In the genomic region with DNA sequence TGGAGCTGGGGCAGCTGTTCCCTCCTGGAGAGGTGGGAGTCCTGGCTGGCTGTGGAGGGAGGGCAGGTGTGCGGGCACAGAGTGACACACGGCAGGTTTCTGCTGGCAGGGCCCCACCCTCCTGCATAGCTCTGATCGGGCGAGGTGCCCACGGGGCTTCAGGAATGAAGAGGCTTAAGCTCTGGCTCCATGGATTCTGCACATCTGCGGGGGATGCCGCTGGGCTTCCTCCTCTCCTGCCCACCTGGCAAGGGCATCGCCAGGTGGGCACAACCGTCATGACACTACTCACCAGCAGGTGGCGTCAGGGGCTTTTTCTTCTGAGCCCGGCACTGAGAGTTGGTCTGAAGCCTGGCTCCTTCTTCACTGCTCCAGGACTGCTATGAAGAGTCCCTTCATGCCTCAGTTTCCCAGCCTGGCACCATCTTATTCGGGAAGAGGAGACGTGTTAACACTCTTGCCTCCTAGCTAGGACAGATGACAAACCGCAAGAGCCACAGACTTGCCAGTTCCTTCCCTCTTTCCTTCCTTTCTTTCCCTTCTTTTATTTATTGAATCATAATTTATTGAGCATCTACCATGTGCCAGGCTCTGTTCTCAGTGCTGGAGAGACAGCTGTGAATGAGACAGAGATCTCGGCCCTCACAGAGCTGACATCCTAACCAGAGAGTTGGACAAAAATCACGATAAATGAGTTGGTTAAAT, we compare ENCODE assay signal across 8 cellular contexts. TPM values are rescaled to one million over a fixed set of nuclear protein-coding genes. Genes with fewer than 3 reads are reported as not detected.
DNase-seq lines count a peak whose midpoint lies in the region; ATAC-seq, FAIRE-seq and TF ChIP-seq lines count a peak whose summit lies in the region.

No MANE protein-coding gene starts in this region.

- no peak for TF ChIP-seq EP300 in A549 (IDR thresholded peaks at IDR 0.05)

- peak; percentile 99 for FAIRE-seq in A549 (lab: Jason Lieb, UNC)

- ATAC-seq in A549, result peak; percentile 47 to 73; a peak in 5 of 6 replicates
- ATAC-seq in effector memory CD8-positive, alpha-beta T cell (replicated peaks), result peak; percentile 84
- ATAC-seq in naive B cell (ENCODE audit: low read depth in 2 of 2), result peak; percentile 77 to 86
- ATAC-seq in GM21423 (IDR thresholded peaks at IDR 0.05; ENCODE audit: unreplicated experiment), result no peak

- TF ChIP-seq RAD21 in A549 (conservative IDR thresholded peaks at IDR 0.05 in 1 of 2, IDR thresholded peaks at IDR 0.05 in 1 of 2), result peak; percentile 91

- no peak overlapping the region for H3K27ac Mint-ChIP-seq in effector memory CD8-positive, alpha-beta T cell
- H3K27ac Mint-ChIP-seq in naive B cell, result no peak overlapping the region

- H3K4me2 ChIP-seq in A549, result 0 out of 3 replicates have a peak overlapping the region, but pooled peaks have one; percentile 0

- peaks cover 40% of the 10 kb centered on the region for H3K4me1 ChIP-seq in A549

- no peaks in the 10 kb centered on the region for H3K36me3 Mint-ChIP-seq in effector memory CD8-positive, alpha-beta T cell (ENCODE audit: insufficient read depth)
- H3K36me3 Mint-ChIP-seq in naive B cell, result no peaks in the 10 kb centered on the region

- H3K4me3 ChIP-seq in A549, result no peak overlapping the region

- WGBS in A549 (ENCODE audit: missing lambda C conversion rate), result 22% methylated on average over 16 of the region's 16 CpGs

- H3K27ac ChIP-seq in A549, result peak overlapping the region; percentile 89 to 90

- H3K4me3 Mint-ChIP-seq in effector memory CD8-positive, alpha-beta T cell, result no peak overlapping the region
- no peak overlapping the region for H3K4me3 Mint-ChIP-seq in naive B cell

- peak; percentile 72 to 95 for DNase-seq in A549 (ENCODE audit: low read depth in 1 of 2, low spot score in 1 of 2)
- peak; percentile 85 for DNase-seq in GM13977 (ENCODE audit: low spot score)
- DNase-seq in NCI-H82 (lab: John Stamatoyannopoulos, UW), result peak; percentile 76
- DNase-seq in activated CD8-positive, alpha-beta memory T cell treated with anti-CD3 and anti-CD28 coated beads for 24 hours, result peak; percentile 87
- peak; percentile 71 to 82 (median 76) for DNase-seq in effector memory CD8-positive, alpha-beta T cell
- peak; percentile 62 for DNase-seq in naive B cell
- DNase-seq in stimulated activated naive CD4-positive, alpha-beta T cell (lab: John Stamatoyannopoulos, UW), result peak; percentile 24 to 66 (median 56)

- H3K4me1 Mint-ChIP-seq in effector memory CD8-positive, alpha-beta T cell (ENCODE audit: low read depth in 2 of 2), result peaks cover 0 to 6% of the 10 kb centered on the region in 2 donors
- H3K4me1 Mint-ChIP-seq in naive B cell, result peaks cover 0 to 4% (median 3%) of the 10 kb centered on the region in 3 donors

- in situ Hi-C loops in GM13977 (cut with MboI; ENCODE audit: low pct_unique_long_range_greater_than_20kb, low sequenced_read_pairs, unreplicated experiment), result loop anchor here (25.0 kb wide), 1 partner anchor 427 kb away; a partner anchor contains a TSS

- H3K9me3 Mint-ChIP-seq in effector memory CD8-positive, alpha-beta T cell, result no peaks in the 10 kb centered on the region
- no peaks in the 10 kb centered on the region for H3K9me3 Mint-ChIP-seq in naive B cell

- no peaks in the 10 kb centered on the region for H3K9me3 ChIP-seq in A549

- TF ChIP-seq POLR2A in A549 (IDR thresholded peaks at IDR 0.05; ENCODE audit: low read length), result no peak

- TF ChIP-seq CTCF in A549 (IDR thresholded peaks at IDR 0.05) (peak; percentile 99), GM13977 (IDR thresholded peaks at IDR 0.05; ENCODE audit: extremely low read depth, insufficient read depth, missing control alignments) (peak; percentile 85)

- peaks cover 0 to 31% of the 10 kb centered on the region in 2 donors for H3K27me3 Mint-ChIP-seq in effector memory CD8-positive, alpha-beta T cell
- H3K27me3 Mint-ChIP-seq in naive B cell, result peaks cover 10 to 32% (median 30%) of the 10 kb centered on the region in 3 donors

- CTCF ChIA-PET in A549 (lab: Yijun Ruan, JAX), result interaction anchor here (0.6 to 14.9 kb wide), 81 partner anchors 13 to 1340 kb away, joined by 3 to 429 read pairs (median 6); a partner anchor contains a TSS

- POLR2A ChIA-PET in A549 (lab: Yijun Ruan, JAX), result interaction anchor here (2.4 kb wide), 1 partner anchor 134 kb away, joined by 11 read pairs; a partner anchor contains a TSS

TF ChIP-seq in A549, 52 proteins besides CTCF, POLR2A, EP300 and RAD21:
- TF ChIP-seq CEBPB (IDR thresholded peaks at IDR 0.05) (no peak), ZFP36 (IDR thresholded peaks at IDR 0.05; ENCODE audit: borderline replicate concordance, partially characterized antibody) (peak; percentile 3), HOXB13 (CRISPR knock-in tag; IDR thresholded peaks at IDR 0.05; ENCODE audit: low read depth) (peak; percentile 24; the same call in 1 of the 2 replicates), SMC3 (IDR thresholded peaks at IDR 0.05) (peak; percentile 93), NFE2L2 (conservative IDR thresholded peaks at IDR 0.05; ENCODE audit: low read length) (0 out of 2 replicates have a peak, but pooled peaks have one; percentile 2)
TF ChIP-seq in A549: peak in this region for 4.

RNA-seq across cellular contexts. Expression of a gene that starts 15.2 kb away (rescaled TPM):
- polyA plus RNA-seq in A549 (2011; rRNA removed), result 37.9 and 42.9 TPM in 2 replicates
- polyA plus RNA-seq in A549 (2012; cell fraction: cytosol; rRNA removed), result 105 and 115 TPM in 2 replicates
- 115 and 138 TPM in 2 replicates for polyA plus RNA-seq in A549 (2012; cell fraction: nucleus; rRNA removed)
- polyA plus RNA-seq in A549 (2017; fragmentation: RNase III; extraction: RNeasy Plus Mini Kit Qiagen cat#74134 plus additional on column Dnase treatment), result 75.8 to 84.2 TPM (median 76.7 TPM) in 3 replicates
- 68.7 and 73.7 TPM in 2 replicates for polyA minus RNA-seq in A549 (2011; rRNA and poly(A)+ RNA removed)
- 1 to 10 TPM in 5 of 6 donors, under 1 TPM in 1; 0.09 to 2.6 (median 1.7) TPM for polyA plus RNA-seq in naive B cell (ENCODE audit: low read depth in 6 of 6)

RNA-seq across cellular contexts. Expression of a gene that starts 26.2 kb away (rescaled TPM):
- 0.06 and 0.08 TPM in 2 replicates for polyA plus RNA-seq in A549 (2011; rRNA removed)
- polyA plus RNA-seq in A549 (2012; cell fraction: cytosol; rRNA removed), result 0.05 and 0.08 TPM in 2 replicates
- polyA plus RNA-seq in A549 (2012; cell fraction: nucleus; rRNA removed), result 0.07 TPM in 1 of 2 replicates, not detected in the other
- polyA plus RNA-seq in A549 (2017; fragmentation: RNase III; extraction: RNeasy Plus Mini Kit Qiagen cat#74134 plus additional on column Dnase treatment), result 0.25 to 0.44 TPM (median 0.28 TPM) in 3 replicates
- polyA minus RNA-seq in A549 (2011; rRNA and poly(A)+ RNA removed), result 0.41 TPM in 1 of 2 replicates, not detected in the other
- not detected for polyA plus RNA-seq in naive B cell (ENCODE audit: low read depth in 6 of 6)

Comparison
In these comparisons a context has a peak if more than half of its experiments do, and no peak if none do; other contexts are left out.
1. RNA of a gene that starts 15.2 kb away (polyA plus RNA-seq): 37.9 to 138 TPM in A549; 0.09 to 2.6 TPM in naive B cell; every median in the first group is over 10 times any median in the second.
2. Peak in every context shown above with its lines, with median percentiles within 50 percentile points of each other: DNase-seq.